ENCODE assay signal across 26 cellular contexts in the genomic region with DNA sequence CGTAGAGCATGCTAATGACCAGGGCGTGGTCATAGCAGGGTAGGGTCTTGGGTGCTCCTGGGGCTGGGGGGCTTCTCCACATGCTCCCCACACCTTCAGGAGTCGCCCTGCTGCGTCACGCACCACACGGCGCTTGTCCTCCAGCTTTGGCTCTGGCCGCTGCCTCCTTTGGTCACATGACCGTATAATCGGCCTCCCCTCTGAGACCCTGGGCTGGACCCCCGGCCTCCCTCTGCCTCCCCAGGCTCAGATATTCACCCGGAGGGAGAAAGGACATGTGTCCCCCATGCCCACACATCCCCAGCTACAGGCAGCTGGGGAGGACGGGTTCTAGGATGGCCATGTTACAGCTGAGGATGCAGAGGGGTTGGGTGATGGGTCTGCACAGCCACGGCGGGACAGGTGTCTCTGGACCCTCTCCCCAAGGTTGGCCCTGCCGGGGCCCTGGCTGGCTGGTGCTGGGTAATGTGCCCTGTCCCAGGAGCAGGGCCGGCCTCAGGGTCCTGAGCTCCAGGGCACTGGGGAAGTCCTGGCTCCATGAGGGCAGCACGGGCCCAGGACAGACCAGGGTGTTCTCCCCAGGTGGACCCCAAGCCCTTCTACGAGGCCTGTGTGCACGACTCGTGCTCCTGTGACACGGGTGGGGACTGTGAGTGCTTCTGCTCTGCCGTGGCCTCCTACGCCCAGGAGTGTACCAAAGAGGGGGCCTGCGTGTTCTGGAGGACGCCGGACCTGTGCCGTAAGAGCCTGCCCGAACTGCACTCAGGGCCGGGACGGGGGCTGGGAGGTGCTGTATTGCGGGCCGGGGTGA. TPM values are rescaled to one million over a fixed set of nuclear protein-coding genes. Genes with fewer than 3 reads are reported as not detected.
"Had no signal": no experiment of that assay in that cellular context is flagged by ENCODE, and none has a peak within 500 bp of the region (broad histone marks: within the 10 kb centered on the region; RNA-seq: fewer than 3 reads in every experiment).

No MANE protein-coding gene starts in this region.

- H3K9me3 Mint-ChIP-seq: activated naive CD4-positive, alpha-beta T cell treated with anti-CD3 and anti-CD28 coated beads, Interleukin-2, amount 50 U/mL, for 24 hours; central memory CD8-positive, alpha-beta T cell; stimulated activated effector memory CD8-positive, alpha-beta T cell treated with anti-CD3 and anti-CD28 coated beads, Interleukin-12 subunit alpha, Interleukin-12 subunit beta, amount 100 ng/mL, for 72 hours had no signal

- H3K4me1 ChIP-seq: adrenal gland, colonic mucosa, esophagus muscularis mucosa, gastrocnemius medialis, prostate gland, tibial artery had no signal

- H3K27ac ChIP-seq: adrenal gland, colonic mucosa, esophagus muscularis mucosa, gastrocnemius medialis, prostate gland, tibial artery, VCaP had no signal

- H3K4me3 ChIP-seq: adrenal gland, colonic mucosa, esophagus muscularis mucosa, gastrocnemius medialis, lung, prostate gland, tibial artery had no signal

- H3K36me3 ChIP-seq: adrenal gland, colonic mucosa, esophagus muscularis mucosa, gastrocnemius medialis, prostate gland, tibial artery had no signal

- H3K27me3 Mint-ChIP-seq: activated naive CD4-positive, alpha-beta T cell treated with anti-CD3 and anti-CD28 coated beads, Interleukin-2, amount 50 U/mL, for 24 hours; central memory CD8-positive, alpha-beta T cell; naive thymus-derived CD4-positive, alpha-beta T cell; stimulated activated naive CD8-positive, alpha-beta T cell treated with anti-CD3 and anti-CD28 coated beads, Interleukin-15, amount 100 ng/mL, for 72 hours had no signal

- H3K9me3 ChIP-seq: adrenal gland, colonic mucosa, esophagus muscularis mucosa, gastrocnemius medialis, prostate gland, tibial artery had no signal

- H3K36me3 Mint-ChIP-seq: activated naive CD4-positive, alpha-beta T cell treated with anti-CD3 and anti-CD28 coated beads, Interleukin-2, amount 50 U/mL, for 24 hours; naive thymus-derived CD4-positive, alpha-beta T cell; stimulated activated effector memory CD8-positive, alpha-beta T cell treated with anti-CD3 and anti-CD28 coated beads, Interleukin-12 subunit alpha, Interleukin-12 subunit beta, amount 100 ng/mL, for 72 hours had no signal

- H3K27ac Mint-ChIP-seq: activated CD8-positive, alpha-beta T cell treated with anti-CD3 and anti-CD28 coated beads, Interleukin-2, amount 10 ng/mL, durations not matched to agents 7 days and 5 days; activated naive CD4-positive, alpha-beta T cell treated with anti-CD3 and anti-CD28 coated beads, Interleukin-2, amount 50 U/mL, for 24 hours; activated T-helper 1 cell treated with anti-CD3 and anti-CD28 coated beads, Interleukin-12 subunit alpha, Interleukin-12 subunit beta, Interleukin-2, Interleukin-4 antibody, amounts not matched to agents 30 ng/mL and 10 ng/mL and 1 ng/mL, durations not matched to agents 14 hours and 24 hours and 36 hours; naive thymus-derived CD4-positive, alpha-beta T cell; stimulated activated effector memory CD8-positive, alpha-beta T cell treated with anti-CD3 and anti-CD28 coated beads, Interleukin-12 subunit alpha, Interleukin-12 subunit beta, amount 100 ng/mL, for 72 hours; stimulated activated naive CD8-positive, alpha-beta T cell treated with anti-CD3 and anti-CD28 coated beads, Interleukin-15, amount 100 ng/mL, for 72 hours; T-helper 1 cell treated with Interleukin-12 subunit alpha and Interleukin-12 subunit beta and Interleukin-4 antibody, amounts not matched to agents 30 μg/mL and 1 μg/mL, for 36 hours had no signal

- H3K27me3 ChIP-seq: adrenal gland, colonic mucosa had no signal

- H3K4me3 Mint-ChIP-seq: activated CD8-positive, alpha-beta T cell treated with anti-CD3 and anti-CD28 coated beads, Interleukin-2, amount 10 ng/mL, durations not matched to agents 7 days and 5 days; activated naive CD4-positive, alpha-beta T cell treated with anti-CD3 and anti-CD28 coated beads, Interleukin-2, amount 50 U/mL, for 24 hours; activated T-helper 1 cell treated with anti-CD3 and anti-CD28 coated beads, Interleukin-12 subunit alpha, Interleukin-12 subunit beta, Interleukin-2, Interleukin-4 antibody, amounts not matched to agents 30 ng/mL and 10 ng/mL and 1 ng/mL, durations not matched to agents 14 hours and 24 hours and 36 hours; central memory CD8-positive, alpha-beta T cell; naive thymus-derived CD4-positive, alpha-beta T cell; stimulated activated effector memory CD8-positive, alpha-beta T cell treated with anti-CD3 and anti-CD28 coated beads, Interleukin-12 subunit alpha, Interleukin-12 subunit beta, amount 100 ng/mL, for 72 hours; stimulated activated naive CD8-positive, alpha-beta T cell treated with anti-CD3 and anti-CD28 coated beads, Interleukin-15, amount 100 ng/mL, for 72 hours; T-helper 1 cell treated with Interleukin-12 subunit alpha and Interleukin-12 subunit beta and Interleukin-4 antibody, amounts not matched to agents 30 μg/mL and 1 μg/mL, for 36 hours had no signal

- DNase-seq: activated CD4-positive, alpha-beta T cell treated with anti-CD3 and anti-CD28 coated beads, Interleukin-2, amount 50 U/mL, for 1 hour; activated CD4-positive, CD25-positive, alpha-beta regulatory T cell treated with anti-CD3 and anti-CD28 coated beads, Interleukin-2, amount 50 U/mL, for 72 hours; activated CD8-positive, alpha-beta T cell treated with anti-CD3 and anti-CD28 coated beads, Interleukin-2, amount 10 ng/mL, durations not matched to agents 7 days and 5 days; activated gamma-delta T cell treated with Interleukin-2 at 50 U/mL for 16 hours; colonic mucosa; hypothalamus; stimulated activated CD4-positive, alpha-beta T cell treated with anti-CD3 and anti-CD28 coated beads, Interleukin-1b, Interleukin-23, amount 100 ng/mL, for 48 hours; stimulated activated naive CD8-positive, alpha-beta T cell treated with anti-CD3 and anti-CD28 coated beads, Interleukin-15, amount 100 ng/mL, for 72 hours; tibial artery had no signal

- H3K4me1 Mint-ChIP-seq: activated naive CD4-positive, alpha-beta T cell treated with anti-CD3 and anti-CD28 coated beads, Interleukin-2, amount 50 U/mL, for 24 hours; central memory CD8-positive, alpha-beta T cell; naive thymus-derived CD4-positive, alpha-beta T cell; stimulated activated effector memory CD8-positive, alpha-beta T cell treated with anti-CD3 and anti-CD28 coated beads, Interleukin-12 subunit alpha, Interleukin-12 subunit beta, amount 100 ng/mL, for 72 hours; stimulated activated naive CD8-positive, alpha-beta T cell treated with anti-CD3 and anti-CD28 coated beads, Interleukin-15, amount 100 ng/mL, for 72 hours had no signal

- ATAC-seq: activated CD8-positive, alpha-beta T cell treated with anti-CD3 and anti-CD28 coated beads, Interleukin-2, amount 10 ng/mL, durations not matched to agents 7 days and 5 days; gastrocnemius medialis; naive thymus-derived CD4-positive, alpha-beta T cell; stimulated activated effector memory CD8-positive, alpha-beta T cell treated with anti-CD3 and anti-CD28 coated beads, Interleukin-12 subunit alpha, Interleukin-12 subunit beta, amount 100 ng/mL, for 72 hours; stimulated activated naive CD8-positive, alpha-beta T cell treated with anti-CD3 and anti-CD28 coated beads, Interleukin-15, amount 100 ng/mL, for 72 hours had no signal

RNA-seq across cellular contexts. Expression of a gene that starts 14.5 kb away (rescaled TPM):
- total RNA-seq: activated CD8-positive, alpha-beta T cell treated with anti-CD3 and anti-CD28 coated beads, Interleukin-2, amount 10 ng/mL, durations not matched to agents 7 days and 5 days; activated T-helper 1 cell treated with anti-CD3 and anti-CD28 coated beads, Interleukin-12 subunit alpha, Interleukin-12 subunit beta, Interleukin-2, Interleukin-4 antibody, amounts not matched to agents 30 ng/mL and 10 ng/mL and 1 ng/mL, durations not matched to agents 14 hours and 24 hours and 36 hours; astrocyte; naive thymus-derived CD4-positive, alpha-beta T cell; osteocyte; skeletal muscle tissue; urinary bladder had no signal

RNA-seq across cellular contexts. Expression of a gene that starts 52.6 kb away (rescaled TPM):
- total RNA-seq: activated CD8-positive, alpha-beta T cell treated with anti-CD3 and anti-CD28 coated beads, Interleukin-2, amount 10 ng/mL, durations not matched to agents 7 days and 5 days; activated T-helper 1 cell treated with anti-CD3 and anti-CD28 coated beads, Interleukin-12 subunit alpha, Interleukin-12 subunit beta, Interleukin-2, Interleukin-4 antibody, amounts not matched to agents 30 ng/mL and 10 ng/mL and 1 ng/mL, durations not matched to agents 14 hours and 24 hours and 36 hours; astrocyte; esophagus muscularis mucosa; gastrocnemius medialis; mesenteric fat pad; naive thymus-derived CD4-positive, alpha-beta T cell; osteocyte; skeletal muscle tissue; urinary bladder had no signal
